ENCODE assay signal across 1 cellular context in genomic region chr2:237691200-237691907, GRCh38.
TF ChIP-seq lines count a peak whose summit lies in the region.

No MANE protein-coding gene starts in this region.

TF ChIP-seq in HepG2, 621 proteins besides CTCF, POLR2A, EP300 and RAD21 (continued from another document and continues in another):
- TF ChIP-seq ZNF280D (CRISPR knock-in tag; IDR thresholded peaks at IDR 0.05) (no peak), ZNF335 (CRISPR knock-in tag; IDR thresholded peaks at IDR 0.05) (no peak), KAT8 (CRISPR knock-in tag; IDR thresholded peaks at IDR 0.05) (no peak), HOXA7 (CRISPR knock-in tag; IDR thresholded peaks at IDR 0.05) (no peak), PHF8 (CRISPR knock-in tag; IDR thresholded peaks at IDR 0.05) (no peak), FIP1L1 (IDR thresholded peaks at IDR 0.05; ENCODE audit: borderline replicate concordance, insufficient read depth, low read depth, low read length) (no peak), AGO2 (optimal IDR thresholded peaks at IDR 0.05; ENCODE audit: low read depth, low read length) (peak; percentile 55), ZNF616 (CRISPR knock-in tag; IDR thresholded peaks at IDR 0.05; ENCODE audit: low read depth) (no peak), FOXA3 (CRISPR knock-in tag; IDR thresholded peaks at IDR 0.05) (no peak), ZFP36L1 (CRISPR knock-in tag; IDR thresholded peaks at IDR 0.05) (no peak), RBAK (CRISPR knock-in tag; IDR thresholded peaks at IDR 0.05) (no peak), GMEB1 (CRISPR knock-in tag; IDR thresholded peaks at IDR 0.05; ENCODE audit: borderline replicate concordance) (no peak), TFDP1 (CRISPR knock-in tag; IDR thresholded peaks at IDR 0.05; ENCODE audit: borderline replicate concordance) (no peak), DRAP1 (CRISPR knock-in tag; IDR thresholded peaks at IDR 0.05) (no peak), ZNF225 (CRISPR knock-in tag; IDR thresholded peaks at IDR 0.05) (no peak), ZNF576 (CRISPR knock-in tag; IDR thresholded peaks at IDR 0.05) (0 out of 2 replicates have a peak, but pooled peaks have one; percentile 21), PITX1 (CRISPR knock-in tag; IDR thresholded peaks at IDR 0.05) (no peak), NRL (CRISPR knock-in tag; IDR thresholded peaks at IDR 0.05; ENCODE audit: borderline replicate concordance) (no peak; the same call in 1 of the 2 replicates), TBX2 (CRISPR knock-in tag; IDR thresholded peaks at IDR 0.05; ENCODE audit: borderline replicate concordance) (0 out of 2 replicates have a peak, but pooled peaks have one; percentile 28), ZNF891 (CRISPR knock-in tag; IDR thresholded peaks at IDR 0.05) (no peak), PRMT3 (CRISPR knock-in tag; IDR thresholded peaks at IDR 0.05; ENCODE audit: borderline replicate concordance, low read depth) (no peak), NFYC (CRISPR knock-in tag; IDR thresholded peaks at IDR 0.05) (no peak), PAXIP1 (CRISPR knock-in tag; conservative IDR thresholded peaks at IDR 0.05) (no peak), ZNF713 (CRISPR knock-in tag; IDR thresholded peaks at IDR 0.05) (no peak), ZNF660 (CRISPR knock-in tag; IDR thresholded peaks at IDR 0.05; ENCODE audit: borderline replicate concordance, low read depth) (no peak), ZNF768 (CRISPR knock-in tag; IDR thresholded peaks at IDR 0.05) (peak; percentile 41; the same call in 1 of the 2 replicates), ZNF792 (CRISPR knock-in tag; IDR thresholded peaks at IDR 0.05) (no peak), ZNF33A (CRISPR knock-in tag; IDR thresholded peaks at IDR 0.05; ENCODE audit: borderline replicate concordance) (no peak), NCOR1 (IDR thresholded peaks at IDR 0.05; ENCODE audit: borderline replicate concordance, low read length) (no peak), NR2F2 (IDR thresholded peaks at IDR 0.05; ENCODE audit: borderline replicate concordance, low read depth) (no peak), ZNF605 (CRISPR knock-in tag; IDR thresholded peaks at IDR 0.05) (no peak), DDIT3 (CRISPR knock-in tag; IDR thresholded peaks at IDR 0.05) (no peak), TIGD3 (CRISPR knock-in tag; IDR thresholded peaks at IDR 0.05; ENCODE audit: borderline replicate concordance) (no peak), ZNF781 (CRISPR knock-in tag; IDR thresholded peaks at IDR 0.05; ENCODE audit: borderline replicate concordance, not compliant biosample characterization) (no peak), AKAP8 (CRISPR knock-in tag; IDR thresholded peaks at IDR 0.05) (no peak), HDAC2 (CRISPR knock-in tag; IDR thresholded peaks at IDR 0.05) (no peak), MTA1 (CRISPR knock-in tag; IDR thresholded peaks at IDR 0.05; ENCODE audit: borderline replicate concordance) (peak; percentile 23; the same call in 1 of the 2 replicates), FOXM1 (CRISPR knock-in tag; IDR thresholded peaks at IDR 0.05) (no peak), NFE2L2 (IDR thresholded peaks at IDR 0.05; ENCODE audit: low read length) (no peak), CREB1 (IDR thresholded peaks at IDR 0.05) (no peak), CREB1 (CRISPR knock-in tag; IDR thresholded peaks at IDR 0.05) (no peak), NFKBIZ (CRISPR knock-in tag; IDR thresholded peaks at IDR 0.05) (no peak), ATF5 (CRISPR knock-in tag; IDR thresholded peaks at IDR 0.05; ENCODE audit: low read depth) (no peak), ARNT (IDR thresholded peaks at IDR 0.05) (no peak), ZNF691 (CRISPR knock-in tag; IDR thresholded peaks at IDR 0.05; ENCODE audit: borderline replicate concordance, low read depth) (no peak), ELF1 (CRISPR knock-in tag; IDR thresholded peaks at IDR 0.05) (peak; percentile 39; the same call in 1 of the 2 replicates), EED (CRISPR knock-in tag; IDR thresholded peaks at IDR 0.05) (no peak), ADNP (CRISPR knock-in tag; IDR thresholded peaks at IDR 0.05) (no peak), ZNF343 (CRISPR knock-in tag; IDR thresholded peaks at IDR 0.05) (no peak), PRPF4 (IDR thresholded peaks at IDR 0.05; ENCODE audit: low read depth, low read length, poor library complexity, severe bottlenecking) (peak; percentile 48), HDAC6 (IDR thresholded peaks at IDR 0.05; ENCODE audit: low read depth, low read length) (no peak), NKX3-1 (CRISPR knock-in tag; IDR thresholded peaks at IDR 0.05) (no peak), NR2F1 (CRISPR knock-in tag; IDR thresholded peaks at IDR 0.05) (no peak)
